In the genomic region with DNA sequence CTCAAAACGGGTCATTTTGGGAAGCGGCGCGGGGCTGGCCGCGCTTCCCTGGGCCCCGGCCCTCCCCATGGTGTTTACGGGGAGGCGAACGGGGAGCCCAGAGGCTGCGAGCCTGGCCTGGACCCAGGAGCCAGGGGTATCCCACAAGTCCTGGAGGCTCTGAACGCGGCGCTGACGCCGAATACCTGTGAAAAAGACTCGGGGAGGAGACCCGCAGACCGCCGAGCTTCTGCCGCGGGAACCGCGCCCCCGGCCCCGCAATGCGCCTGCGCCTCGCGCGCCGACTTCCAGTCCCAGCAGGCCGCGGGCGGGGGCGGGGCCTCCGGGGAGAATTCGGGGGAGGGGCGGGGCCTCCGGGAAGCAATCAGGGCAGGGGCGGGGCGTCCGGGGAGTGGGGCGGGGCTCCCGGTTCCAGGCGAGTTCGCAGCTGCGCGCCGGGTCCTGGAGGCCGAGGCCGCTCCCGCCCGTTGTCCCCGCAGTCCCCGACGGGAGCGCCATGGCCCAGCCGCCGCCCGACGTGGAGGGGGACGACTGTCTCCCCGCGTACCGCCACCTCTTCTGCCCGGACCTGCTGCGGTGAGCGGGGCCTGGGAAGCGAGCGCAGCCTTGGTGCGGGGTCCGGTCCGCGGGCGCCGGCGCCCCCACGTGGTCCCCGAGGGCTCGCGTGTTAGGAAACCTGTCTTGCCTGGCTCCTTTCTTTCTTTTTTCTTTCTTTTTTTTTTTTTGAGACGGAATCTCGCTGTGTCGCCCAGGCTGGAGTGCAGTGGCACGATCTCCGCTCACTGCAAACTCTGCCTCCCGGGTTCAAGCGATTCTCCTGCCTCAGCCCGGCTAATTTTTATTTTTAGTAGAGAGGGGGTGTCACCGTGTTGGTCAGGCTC, we compare ENCODE assay signal across 8 cellular contexts. TPM values are rescaled to one million over a fixed set of nuclear protein-coding genes. Genes with fewer than 3 reads are reported as not detected.
A peak's percentile ranks its signal among the peaks of the same experiment; 100 is the strongest.
DNase-seq lines count a peak whose midpoint lies in the region; ATAC-seq and TF ChIP-seq lines count a peak whose summit lies in the region.

A gene with protein sequence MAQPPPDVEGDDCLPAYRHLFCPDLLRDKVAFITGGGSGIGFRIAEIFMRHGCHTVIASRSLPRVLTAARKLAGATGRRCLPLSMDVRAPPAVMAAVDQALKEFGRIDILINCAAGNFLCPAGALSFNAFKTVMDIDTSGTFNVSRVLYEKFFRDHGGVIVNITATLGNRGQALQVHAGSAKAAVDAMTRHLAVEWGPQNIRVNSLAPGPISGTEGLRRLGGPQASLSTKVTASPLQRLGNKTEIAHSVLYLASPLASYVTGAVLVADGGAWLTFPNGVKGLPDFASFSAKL (plus strand): TSS at position 418 of the 881 bp plus-strand sequence. CDS start 79 bp downstream, at position 497.

- peaks cover 3% of the 10 kb centered on the region for H3K36me3 ChIP-seq in rectal smooth muscle tissue (ENCODE audit: control insufficient read depth, insufficient read depth, low read length)
- H3K36me3 ChIP-seq in uterus = no peaks in the 10 kb centered on the region

- H3K4me1 Mint-ChIP-seq in HFFc6 (ENCODE audit: low read depth) = peaks cover 10% of the 10 kb centered on the region

- H3K4me3 ChIP-seq in right cardiac atrium (ENCODE audit: low read length) (peak within 1 kb of the TSS; percentile 82), rectal smooth muscle tissue (ENCODE audit: low read length) (peak within 1 kb of the TSS; percentile 92), uterus (peak within 1 kb of the TSS; percentile 70 to 84)

- TF ChIP-seq POLR2A in GM10847 (IDR thresholded peaks at IDR 0.05; ENCODE audit: extremely low read depth, insufficient read length) (peak; percentile 67), uterus (IDR thresholded peaks at IDR 0.05) (peak; percentile 83 to 87)

- H3K9me3 Mint-ChIP-seq in HFFc6 = no peaks in the 10 kb centered on the region

- H3K36me3 Mint-ChIP-seq in HFFc6 (ENCODE audit: low read depth) = peaks cover 8% of the 10 kb centered on the region

- DNase-seq in HFFc6 (peak; percentile 79), NCI-H1105 treated with DMSO at 0.1 percent for 48 hours (lab: John Stamatoyannopoulos, UW) (peak; percentile 71), anterior cingulate cortex (lab: John Stamatoyannopoulos, UW) (peak; percentile 43 to 98 (median 92)), right cardiac atrium (peak; percentile 96 to 99 (median 99)), uterus (peak; percentile 96)

- H3K9ac ChIP-seq in rectal smooth muscle tissue (ENCODE audit: low read length) = peak within 1 kb of the TSS; percentile 80

- H3K27me3 ChIP-seq in right cardiac atrium (ENCODE audit: control insufficient read depth, insufficient read depth) (no peaks in the 10 kb centered on the region), rectal smooth muscle tissue (ENCODE audit: control insufficient read depth, insufficient read depth, low read length) (no peaks in the 10 kb centered on the region), uterus (no peaks in the 10 kb centered on the region)

- TF ChIP-seq CTCF in HFFc6 (IDR thresholded peaks at IDR 0.05) (peak; percentile 73), uterus (IDR thresholded peaks at IDR 0.05) (peak; percentile 51 to 77 (median 69))

- H3K4me3 Mint-ChIP-seq in HFFc6 = peak within 1 kb of the TSS; percentile 89

- under 1% methylated on average over 91 of the region's 91 CpGs for WGBS in right cardiac atrium

- H3K27me3 Mint-ChIP-seq in HFFc6 (ENCODE audit: insufficient read depth) = peaks cover 4% of the 10 kb centered on the region; the same call in 1 of the 2 replicates

- H3K9me3 ChIP-seq in right cardiac atrium (ENCODE audit: control insufficient read depth, low read length) (no peaks in the 10 kb centered on the region), uterus (no peaks in the 10 kb centered on the region)

- peak within 1 kb of the TSS; percentile 78 for H3K27ac Mint-ChIP-seq in HFFc6

- no peaks in the 10 kb centered on the region for H3K4me1 ChIP-seq in right cardiac atrium (ENCODE audit: control insufficient read depth, insufficient read depth, low read length)
- H3K4me1 ChIP-seq in rectal smooth muscle tissue (ENCODE audit: control insufficient read depth, insufficient read depth, low read length) = peaks cover 8% of the 10 kb centered on the region
- peaks cover 2% of the 10 kb centered on the region in 2 donors for H3K4me1 ChIP-seq in uterus

- H3K27ac ChIP-seq in right cardiac atrium (ENCODE audit: low read length) = peak within 1 kb of the TSS; percentile 94
- H3K27ac ChIP-seq in rectal smooth muscle tissue (ENCODE audit: low read depth, low read length) = peak within 1 kb of the TSS; percentile 90
- H3K27ac ChIP-seq in uterus = peak within 1 kb of the TSS; percentile 92

- intact Hi-C loops in T-helper 2 cell treated with Interferon-gamma antibody and Interleukin-4, amounts not matched to agents 100 ng/mL and 5 ng/mL, for 36 hours (cut with micrococcal nuclease) = loop anchor here (1.0 to 2.0 kb wide), 5 partner anchors 20 to 235 kb away; a partner anchor contains a TSS
- intact Hi-C loops in right cardiac atrium (cut with DNase I) = no loop called here
- intact Hi-C loops in uterus (cut with DNase I; ENCODE audit: low total_unique reads) = no loop called here

- ATAC-seq in right cardiac atrium = peak; percentile 91 to 93

RNA-seq across cellular contexts. Expression of the gene that starts here (rescaled TPM):
- 10 to 100 TPM; 14.0 to 20.3 (median 16.0) TPM for total RNA-seq in HFFc6 (2021; fragmentation: NEBNext Ultra II Directional; extraction: Animal tissue kit (Norgen Biotek cat#: 25700))
- total RNA-seq in T-helper 2 cell treated with Interferon-gamma antibody and Interleukin-4, amounts not matched to agents 100 ng/mL and 5 ng/mL, for 36 hours = 11.5 and 11.8 TPM in 2 replicates
- total RNA-seq in right cardiac atrium = 10 to 100 TPM in 3 of 4 donors, 1 to 10 TPM in 1; 8.6 to 14.6 (median 13.3) TPM
- 14.3 TPM for polyA plus RNA-seq in right cardiac atrium
- total RNA-seq in uterus = 100 to 1,000 TPM in 1 of 4 donors, 10 to 100 TPM in 3; 10.6 to 106 (median 31.9) TPM

Comparison
In these comparisons a context has a peak if more than half of its experiments do, and no peak if none do; other contexts are left out.
1. Peak in every context shown above with its lines: DNase-seq, ATAC-seq, H3K4me3 ChIP-seq and H3K27ac ChIP-seq.